2 cellular contexts compared by ENCODE assay signal in the genomic region with DNA sequence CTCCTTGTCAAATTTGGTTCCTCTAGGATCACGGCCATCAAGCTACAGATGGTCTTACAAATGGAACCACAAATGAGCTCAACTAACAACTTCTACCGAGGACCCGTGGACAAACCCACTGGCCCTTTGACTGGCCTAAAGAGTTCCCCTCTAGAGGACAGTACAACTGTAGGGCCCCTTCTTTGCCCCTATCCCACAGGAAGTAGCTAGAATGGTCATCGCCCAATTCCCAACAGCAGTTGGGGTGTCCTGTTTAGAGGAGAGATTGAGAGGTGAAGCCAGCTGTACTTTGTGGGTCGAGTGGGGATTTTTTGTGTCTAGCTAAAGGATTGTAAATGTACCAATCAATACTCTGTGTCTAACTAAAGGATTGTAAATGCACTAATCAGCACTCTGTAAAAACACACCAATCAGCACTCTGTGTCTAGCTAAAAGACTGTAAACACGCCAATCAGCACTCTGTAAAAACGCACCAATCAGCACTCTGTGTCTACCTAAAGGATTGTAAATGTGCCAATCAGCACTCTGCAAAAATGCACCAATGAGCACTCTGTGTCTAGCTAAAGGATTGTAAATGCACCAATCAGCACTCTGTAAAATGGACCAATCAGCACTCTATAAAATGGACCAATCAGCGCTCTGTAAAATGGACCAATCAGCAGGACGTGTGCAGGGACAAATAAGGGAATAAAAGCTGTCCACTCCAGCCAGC.
TF ChIP-seq lines count a peak whose summit lies in the region.

No MANE protein-coding gene starts in this region.

TF ChIP-seq in IMR-90, 13 proteins besides CTCF, POLR2A, EP300 and RAD21:
- 0 out of 2 replicates have a peak, but pooled peaks have one; percentile 6 for TF ChIP-seq MAFK (IDR thresholded peaks at IDR 0.05; ENCODE audit: low read depth, low read length)
TF ChIP-seq in IMR-90: peak in this region for 1; not testable (repeated sequence) for 12.

TF ChIP-seq in K562, 482 proteins besides CTCF, POLR2A, EP300 and RAD21:
- TF ChIP-seq CC2D1A (IDR thresholded peaks at IDR 0.05) (peak; percentile 39; the same call in 1 of the 2 replicates), MAFG (tag; conservative IDR thresholded peaks at IDR 0.05) (peak; percentile 22; the same call in 1 of the 2 replicates), ZNF445 (CRISPR knock-in tag; IDR thresholded peaks at IDR 0.05; ENCODE audit: low read depth) (0 out of 2 replicates have a peak, but pooled peaks have one; percentile 71), MBD2 (IDR thresholded peaks at IDR 0.05; ENCODE audit: borderline replicate concordance, low read depth) (peak; percentile 32; the same call in 1 of the 2 replicates), TRIM28 (IDR thresholded peaks at IDR 0.05) (peak; percentile 65; the same call in 1 of the 2 replicates), RBM25 (IDR thresholded peaks at IDR 0.05; ENCODE audit: low read depth, low read length, severe bottlenecking) (peak; percentile 9), C11orf30 (IDR thresholded peaks at IDR 0.05; ENCODE audit: low read depth) (peak; percentile 32; the same call in 1 of the 2 replicates), ELF2 (CRISPR knock-in tag; IDR thresholded peaks at IDR 0.05) (peak; percentile 85; the same call in 1 of the 2 replicates), ZNF316 (IDR thresholded peaks at IDR 0.05) (peak; percentile 57; the same call in 1 of the 2 replicates), CBX5 (IDR thresholded peaks at IDR 0.05; ENCODE audit: borderline replicate concordance, low read depth) (peak; percentile 65; the same call in 1 of the 2 replicates), NFYB (IDR thresholded peaks at IDR 0.05; ENCODE audit: extremely low read depth, insufficient read length) (peak; percentile 61), ASH1L (IDR thresholded peaks at IDR 0.05; ENCODE audit: borderline replicate concordance, low read depth, partially characterized antibody) (peak; percentile 55)
